In genomic region chr16:69089091-69089912, GRCh38 we compare ENCODE assay signal across 1 cellular context.
TF ChIP-seq lines count a peak whose summit lies in the region.

No MANE protein-coding gene starts in this region.

TF ChIP-seq in HepG2, 621 proteins besides CTCF, POLR2A, EP300 and RAD21 (continued from another document and continues in another):
- TF ChIP-seq ZNF337 (CRISPR knock-in tag; IDR thresholded peaks at IDR 0.05; ENCODE audit: borderline replicate concordance, low read depth) (no peak), SIN3B (IDR thresholded peaks at IDR 0.05; ENCODE audit: low read length) (no peak), THAP7 (CRISPR knock-in tag; IDR thresholded peaks at IDR 0.05) (no peak), ZNF142 (CRISPR knock-in tag; IDR thresholded peaks at IDR 0.05) (no peak), ZNF530 (CRISPR knock-in tag; IDR thresholded peaks at IDR 0.05; ENCODE audit: low read depth) (no peak), KLF6 (CRISPR knock-in tag; IDR thresholded peaks at IDR 0.05) (no peak), ZNF790 (CRISPR knock-in tag; IDR thresholded peaks at IDR 0.05; ENCODE audit: borderline replicate concordance) (no peak), FOXC1 (CRISPR knock-in tag; IDR thresholded peaks at IDR 0.05; ENCODE audit: borderline replicate concordance) (no peak), SNRNP70 (IDR thresholded peaks at IDR 0.05; ENCODE audit: low read depth, low read length) (no peak), AKAP8 (CRISPR knock-in tag; IDR thresholded peaks at IDR 0.05) (peak; percentile 77; the same call in 1 of the 2 replicates), ELK4 (CRISPR knock-in tag; IDR thresholded peaks at IDR 0.05; ENCODE audit: borderline replicate concordance) (no peak), POGK (CRISPR knock-in tag; conservative IDR thresholded peaks at IDR 0.05) (0 out of 2 replicates have a peak, but pooled peaks have one; percentile 25), HNRNPUL1 (IDR thresholded peaks at IDR 0.05; ENCODE audit: low read depth, low read length) (no peak), FOXK2 (IDR thresholded peaks at IDR 0.05) (no peak), CSRNP1 (CRISPR knock-in tag; IDR thresholded peaks at IDR 0.05) (peak; percentile 79), NCOA5 (CRISPR knock-in tag; IDR thresholded peaks at IDR 0.05) (no peak), ZNF674 (CRISPR knock-in tag; IDR thresholded peaks at IDR 0.05; ENCODE audit: low read depth) (no peak), CENPT (CRISPR knock-in tag; IDR thresholded peaks at IDR 0.05; ENCODE audit: low read depth) (no peak), ZMAT3 (CRISPR knock-in tag; conservative IDR thresholded peaks at IDR 0.05) (no peak), HNRNPH1 (optimal IDR thresholded peaks at IDR 0.05; ENCODE audit: low read depth, low read length) (no peak), ZNF276 (CRISPR knock-in tag; IDR thresholded peaks at IDR 0.05; ENCODE audit: low read depth) (no peak), HBP1 (CRISPR knock-in tag; IDR thresholded peaks at IDR 0.05; ENCODE audit: low read depth) (0 out of 2 replicates have a peak, but pooled peaks have one; percentile 20), ZUFSP (CRISPR knock-in tag; IDR thresholded peaks at IDR 0.05; ENCODE audit: borderline replicate concordance) (no peak), REPIN1 (CRISPR knock-in tag; IDR thresholded peaks at IDR 0.05; ENCODE audit: borderline replicate concordance, low read depth) (peak; percentile 80), BCL6 (CRISPR knock-in tag; IDR thresholded peaks at IDR 0.05) (no peak), ATF1 (CRISPR knock-in tag; IDR thresholded peaks at IDR 0.05) (no peak), FOXK1 (CRISPR knock-in tag; IDR thresholded peaks at IDR 0.05; ENCODE audit: borderline replicate concordance, low read depth) (no peak), SMC3 (IDR thresholded peaks at IDR 0.05; ENCODE audit: low read length) (no peak), SOX6 (IDR thresholded peaks at IDR 0.05) (no peak), SOX6 (CRISPR knock-in tag; IDR thresholded peaks at IDR 0.05) (peak; percentile 50), CHD2 (IDR thresholded peaks at IDR 0.05; ENCODE audit: low read depth, low read length) (no peak), DMAP1 (CRISPR knock-in tag; IDR thresholded peaks at IDR 0.05) (peak; percentile 67), AGO1 (IDR thresholded peaks at IDR 0.05; ENCODE audit: low read depth, low read length, poor library complexity, severe bottlenecking) (no peak), ZBTB46 (CRISPR knock-in tag; IDR thresholded peaks at IDR 0.05; ENCODE audit: borderline replicate concordance) (no peak), U2AF2 (IDR thresholded peaks at IDR 0.05; ENCODE audit: low read depth, low read length) (no peak), TEAD3 (CRISPR knock-in tag; optimal IDR thresholded peaks at IDR 0.05; ENCODE audit: borderline replicate concordance) (peak; percentile 59), MTA1 (CRISPR knock-in tag; IDR thresholded peaks at IDR 0.05; ENCODE audit: borderline replicate concordance) (peak; percentile 76; the same call in 1 of the 2 replicates), KLF16 (CRISPR knock-in tag; IDR thresholded peaks at IDR 0.05) (0 out of 4 replicates have a peak, but pooled peaks of 1 of the 2 experiments have one; percentile 17), DDIT3 (CRISPR knock-in tag; IDR thresholded peaks at IDR 0.05) (no peak), ZNF543 (CRISPR knock-in tag; IDR thresholded peaks at IDR 0.05) (0 out of 2 replicates have a peak, but pooled peaks have one; percentile 22), ZBTB44 (CRISPR knock-in tag; IDR thresholded peaks at IDR 0.05) (no peak), ZNF451 (CRISPR knock-in tag; IDR thresholded peaks at IDR 0.05) (0 out of 2 replicates have a peak, but pooled peaks have one; percentile 77)
